In genomic region chr13:40483601-40484000, GRCh38 we compare ENCODE assay signal across 15 cellular contexts.
A peak's percentile ranks its signal among the peaks of the same experiment; 100 is the strongest.
DNase-seq lines count a peak whose midpoint lies in the region; ATAC-seq lines count a peak whose summit lies in the region.
"Had no signal": no experiment of that assay in that cellular context is flagged by ENCODE, and none has a peak within 500 bp of the region (broad histone marks: within the 10 kb centered on the region; RNA-seq: fewer than 3 reads in every experiment).

No MANE protein-coding gene starts in this region.

- intact Hi-C loops in left cardiac atrium (cut with DNase I): loop anchor here in 1 of 2 donors (10.0 kb wide), 1 partner anchor 181 kb away; the partner anchor contains the start of gene FOXO1

- DNase-seq in NCI-H345 (lab: John Stamatoyannopoulos, UW) (peak; percentile 19), NCI-H345 treated with DMSO at 0.1 percent for 48 hours (lab: John Stamatoyannopoulos, UW; ENCODE audit: unreplicated experiment) (no peak), DMS53 treated with DMSO at 0.1 percent for 48 hours (lab: John Stamatoyannopoulos, UW; ENCODE audit: unreplicated experiment) (peak; percentile 24), SHP77 (lab: John Stamatoyannopoulos, UW) (peak; percentile 28 to 29), left cardiac atrium (no peak), RPMI8226 (no peak), SKM-1 (lab: John Stamatoyannopoulos, UW; ENCODE audit: unreplicated experiment) (no peak), SKM-1 treated with dmso at 0.1 percent for 144 hours (lab: John Stamatoyannopoulos, UW; ENCODE audit: unreplicated experiment) (no peak)
- DNase-seq: activated CD4-positive, alpha-beta T cell treated with anti-CD3 and anti-CD28 coated beads for 1 hour; activated naive CD4-positive, alpha-beta T cell treated with anti-CD3 and anti-CD28 coated beads, Interleukin-2, amount 50 U/mL, for 16 hours; cortex of kidney; NCI-H1048; ovary; SK-N-SH; stimulated activated CD8-positive, alpha-beta memory T cell treated with anti-CD3 and anti-CD28 coated beads, Interleukin-4, amount 100 ng/mL, for 48 hours had no signal

- peak; percentile 36 to 37 for ATAC-seq in left cardiac atrium

Comparison
In these comparisons a context has a peak if more than half of its experiments do, and no peak if none do; other contexts are left out.
1. DNase-seq: peak in NCI-H345 (single experiment), DMS53 treated with DMSO at 0.1 percent for 48 hours (single experiment) and SHP77 (2 of 2); none in NCI-H345 treated with DMSO at 0.1 percent for 48 hours (single experiment), left cardiac atrium (single experiment), RPMI8226 (single experiment), SKM-1 (single experiment) and SKM-1 treated with dmso at 0.1 percent for 144 hours (single experiment).